ENCODE assay signal across 25 cellular contexts in genomic region chr14:54127526-54127925, GRCh38.
A peak's percentile ranks its signal among the peaks of the same experiment; 100 is the strongest.
DNase-seq lines count a peak whose midpoint lies in the region; ATAC-seq, FAIRE-seq and TF ChIP-seq lines count a peak whose summit lies in the region.
"Had no signal": no experiment of that assay in that cellular context is flagged by ENCODE, and none has a peak within 500 bp of the region (broad histone marks: within the 10 kb centered on the region; RNA-seq: fewer than 3 reads in every experiment).

No MANE protein-coding gene starts in this region.

- ATAC-seq in Right ventricle myocardium inferior (no peak), GM18502 (IDR thresholded peaks at IDR 0.05; ENCODE audit: poor library complexity, unreplicated experiment) (no peak), GM18870 (IDR thresholded peaks at IDR 0.05; ENCODE audit: unreplicated experiment) (no peak), HG02981 (IDR thresholded peaks at IDR 0.05; ENCODE audit: unreplicated experiment) (no peak)
- ATAC-seq: GM12878; naive thymus-derived CD4-positive, alpha-beta T cell; right cardiac atrium; T-cell had no signal

- H4K20me1 ChIP-seq in astrocyte (ENCODE audit: insufficient read depth, low read length) = no peaks in the 10 kb centered on the region

- no peaks in the 10 kb centered on the region for H3K27me3 Mint-ChIP-seq in MCF 10A (ENCODE audit: insufficient read depth, unreplicated experiment)
- H3K27me3 Mint-ChIP-seq in astrocyte (ENCODE audit: low read depth, unreplicated experiment) = no peaks in the 10 kb centered on the region
- H3K27me3 Mint-ChIP-seq: activated naive CD8-positive, alpha-beta T cell; brain had no signal

- H3K4me3 Mint-ChIP-seq in MCF 10A (ENCODE audit: unreplicated experiment) (no peak overlapping the region), astrocyte (ENCODE audit: unreplicated experiment) (no peak overlapping the region)
- H3K4me3 Mint-ChIP-seq: activated naive CD8-positive, alpha-beta T cell; activated T-helper 1 cell treated with anti-CD3 and anti-CD28 coated beads, Interleukin-12 subunit alpha, Interleukin-12 subunit beta, Interleukin-2, Interleukin-4 antibody, amounts not matched to agents 30 ng/mL and 10 ng/mL and 1 ng/mL, durations not matched to agents 14 hours and 24 hours and 36 hours; brain; naive thymus-derived CD4-positive, alpha-beta T cell; T-cell had no signal

- H3K4me2 ChIP-seq in astrocyte (ENCODE audit: low read length) = no peak overlapping the region

- no peak overlapping the region for H3K27ac Mint-ChIP-seq in MCF 10A (ENCODE audit: low read depth, unreplicated experiment)
- no peak overlapping the region for H3K27ac Mint-ChIP-seq in astrocyte (ENCODE audit: unreplicated experiment)
- H3K27ac Mint-ChIP-seq: activated naive CD8-positive, alpha-beta T cell; activated T-helper 1 cell treated with anti-CD3 and anti-CD28 coated beads, Interleukin-12 subunit alpha, Interleukin-12 subunit beta, Interleukin-2, Interleukin-4 antibody, amounts not matched to agents 30 ng/mL and 10 ng/mL and 1 ng/mL, durations not matched to agents 14 hours and 24 hours and 36 hours; brain; naive thymus-derived CD4-positive, alpha-beta T cell; T-cell had no signal

- DNase-seq in MCF 10A (ENCODE audit: unreplicated experiment) (peak; percentile 46), breast epithelium (ENCODE audit: low spot score in 2 of 2) (no peak), astrocyte (ENCODE audit: low read depth) (peak; percentile 52), glomerular visceral epithelial cell (ENCODE audit: extremely low spot score) (peak; percentile 22), Right ventricle myocardium inferior (ENCODE audit: missing footprints) (no peak)
- DNase-seq: activated CD4-positive, alpha-beta T cell treated with anti-CD3 and anti-CD28 coated beads for 48 hours; cortex of kidney; GM23248; hypothalamus; KG1; kidney; naive thymus-derived CD4-positive, alpha-beta T cell; NCI-H2081; NCI-H524 treated with DMSO at 0.1 percent for 48 hours; right cardiac atrium; T-cell had no signal

- no peaks in the 10 kb centered on the region for H3K36me3 ChIP-seq in breast epithelium
- no peaks in the 10 kb centered on the region for H3K36me3 ChIP-seq in astrocyte (ENCODE audit: insufficient read depth, low read length)
- H3K36me3 ChIP-seq: vagina had no signal

- H3K27me3 ChIP-seq in breast epithelium = no peaks in the 10 kb centered on the region
- H3K27me3 ChIP-seq in astrocyte (ENCODE audit: insufficient read depth, low read length) = no peaks in the 10 kb centered on the region
- H3K27me3 ChIP-seq: vagina had no signal

- TF ChIP-seq CTCF in MCF 10A (IDR thresholded peaks at IDR 0.05; ENCODE audit: unreplicated experiment) (no peak), breast epithelium (IDR thresholded peaks at IDR 0.05) (no peak), astrocyte (IDR thresholded peaks at IDR 0.05; ENCODE audit: insufficient read depth, low read depth, low read length) (no peak)

- POLR2A ChIA-PET in MCF 10A (lab: Yijun Ruan, JAX) = interaction anchor here (1.3 kb wide), 1 partner anchor 12 kb away, joined by 3 read pairs; no protein-coding TSS in a partner anchor

- H3K9me3 ChIP-seq in breast epithelium (no peaks in the 10 kb centered on the region), astrocyte (ENCODE audit: insufficient read depth, low read depth, low read length) (no peaks in the 10 kb centered on the region)
- H3K9me3 ChIP-seq: vagina had no signal

- peaks cover 8% of the 10 kb centered on the region for H3K9me3 Mint-ChIP-seq in MCF 10A (ENCODE audit: unreplicated experiment)
- no peaks in the 10 kb centered on the region for H3K9me3 Mint-ChIP-seq in astrocyte (ENCODE audit: unreplicated experiment)

- CTCF ChIA-PET in MCF 10A (lab: Yijun Ruan, JAX) = no interaction called here

- BruUV-seq in MCF 10A (replicated peaks; lab: Mats Ljungman, UMichigan) = no TSS peak

- no peaks in the 10 kb centered on the region for H3K36me3 Mint-ChIP-seq in MCF 10A (ENCODE audit: insufficient read depth, unreplicated experiment)
- H3K36me3 Mint-ChIP-seq in astrocyte (ENCODE audit: low read depth, unreplicated experiment) = no peaks in the 10 kb centered on the region
- H3K36me3 Mint-ChIP-seq: activated naive CD8-positive, alpha-beta T cell; brain; naive thymus-derived CD4-positive, alpha-beta T cell; T-cell had no signal

- no peak overlapping the region for H2AFZ ChIP-seq in astrocyte (ENCODE audit: low read depth, low read length)
- H2AFZ ChIP-seq: GM23248 had no signal

- H3K4me3 ChIP-seq in breast epithelium (no peak overlapping the region), astrocyte (ENCODE audit: insufficient read depth, low read depth, low read length) (no peak overlapping the region)
- H3K4me3 ChIP-seq: GM12878, GM23248, vagina had no signal

- H3K4me1 ChIP-seq in breast epithelium (no peaks in the 10 kb centered on the region), astrocyte (ENCODE audit: insufficient read depth, low read length) (no peaks in the 10 kb centered on the region)
- H3K4me1 ChIP-seq: vagina had no signal

- H3K9ac ChIP-seq in astrocyte (ENCODE audit: low read length) = no peak overlapping the region
- H3K9ac ChIP-seq: GM23248 had no signal

- H3K4me1 Mint-ChIP-seq in MCF 10A (ENCODE audit: insufficient read depth, unreplicated experiment) (peaks cover 13% of the 10 kb centered on the region), astrocyte (ENCODE audit: low read depth, unreplicated experiment) (peaks cover 5% of the 10 kb centered on the region)
- H3K4me1 Mint-ChIP-seq: brain; naive thymus-derived CD4-positive, alpha-beta T cell; T-cell had no signal

- intact Hi-C loops in MCF 10A (cut with micrococcal nuclease) = no loop called here
- intact Hi-C loops in breast epithelium (cut with DNase I; ENCODE audit: low total_unique reads) = no loop called here
- intact Hi-C loops in Right ventricle myocardium inferior (cut with DNase I) = no loop called here

- H3K27ac ChIP-seq in breast epithelium (no peak overlapping the region), astrocyte (ENCODE audit: low read depth, low read length) (no peak overlapping the region)
- H3K27ac ChIP-seq: C4-2B, GM23248, vagina had no signal

- no peak for FAIRE-seq in astrocyte (lab: Jason Lieb, UNC)
- FAIRE-seq: GM12878, kidney had no signal

- no peak for TF ChIP-seq POLR2A in breast epithelium (IDR thresholded peaks at IDR 0.05)

- no peaks in the 10 kb centered on the region for H3K79me2 ChIP-seq in astrocyte (ENCODE audit: insufficient read depth, low read length)

Comparison
In these comparisons a context has a peak if more than half of its experiments do, and no peak if none do; other contexts are left out.
1. DNase-seq: peak in MCF 10A (single experiment), astrocyte (single experiment) and glomerular visceral epithelial cell (single experiment); none in breast epithelium (0 of 2) and Right ventricle myocardium inferior (single experiment).